Comparison of ENCODE assay signal across 8 cellular contexts in genomic region chr2:8677646-8678592, GRCh38. TPM values are rescaled to one million over a fixed set of nuclear protein-coding genes. Genes with fewer than 3 reads are reported as not detected.
DNase-seq lines count a peak whose midpoint lies in the region; ATAC-seq and TF ChIP-seq lines count a peak whose summit lies in the region.

No MANE protein-coding gene starts in this region.

- H3K27ac ChIP-seq in colonic mucosa, result peak overlapping the region; percentile 84
- peak overlapping the region; percentile 90 to 95 for H3K27ac ChIP-seq in left lung

- peak; percentile 94 for DNase-seq in ELF-1 (ENCODE audit: low read depth, low spot score)
- DNase-seq in NCI-H146 treated with DMSO at 0.1 percent for 48 hours (lab: John Stamatoyannopoulos, UW; ENCODE audit: unreplicated experiment), result peak; percentile 73
- DNase-seq in T-helper 2 cell, result peak in 3 of 5 experiments; percentile 16 to 75 (median 45)
- DNase-seq in colonic mucosa, result peak; percentile 73
- peak; percentile 53 to 84 for DNase-seq in left lung
- peak; percentile 15 for DNase-seq in stimulated activated naive CD4-positive, alpha-beta T cell treated with Interleukin-2 at 50 U/mL for 16 hours (lab: John Stamatoyannopoulos, UW)
- DNase-seq in GOT3 (lab: John Stamatoyannopoulos, UW), result no peak

- H3K9me3 ChIP-seq in colonic mucosa (no peaks in the 10 kb centered on the region), left lung (peaks cover 0 to 12% of the 10 kb centered on the region in 2 donors)

- H3K4me3 ChIP-seq in colonic mucosa (peak overlapping the region; percentile 32), left lung (peak overlapping the region; percentile 19 to 58)

- TF ChIP-seq CTCF in colonic mucosa (IDR thresholded peaks at IDR 0.05), result no peak
- TF ChIP-seq CTCF in left lung (IDR thresholded peaks at IDR 0.05), result no peak

- H3K4me1 ChIP-seq in colonic mucosa (peaks cover 5% of the 10 kb centered on the region), left lung (peaks cover 28 to 50% of the 10 kb centered on the region in 2 donors)

- H3K9ac ChIP-seq in colonic mucosa (ENCODE audit: low read depth in 2 of 2, low read length in 2 of 2), result peak overlapping the region; percentile 44 to 61

- intact Hi-C loops in colonic mucosa (cut with DNase I) (no loop called here), left lung (cut with DNase I) (no loop called here)

- ATAC-seq in left lung (peak; percentile 1), HG03135 (IDR thresholded peaks at IDR 0.05; ENCODE audit: unreplicated experiment) (no peak)

- H3K27me3 ChIP-seq in colonic mucosa, result no peaks in the 10 kb centered on the region
- H3K27me3 ChIP-seq in left lung, result peaks cover 0 to 43% of the 10 kb centered on the region in 2 donors

- H3K36me3 ChIP-seq in colonic mucosa (no peaks in the 10 kb centered on the region), left lung (no peaks in the 10 kb centered on the region)

RNA-seq across cellular contexts. Expression of gene ID2, which starts 3.9 kb away (rescaled TPM):
- total RNA-seq in colonic mucosa, result 100 to 1,000 TPM in 1 of 2 donors, 10 to 100 TPM in 1; 100.0 to 108 TPM
- 10 to 100 TPM; 67.5 to 87.0 TPM for total RNA-seq in left lung
